In genomic region chr5:91266184-91266705, GRCh38 we compare ENCODE assay signal across 8 cellular contexts.
A peak's percentile ranks its signal among the peaks of the same experiment; 100 is the strongest.
DNase-seq lines count a peak whose midpoint lies in the region; ATAC-seq and TF ChIP-seq lines count a peak whose summit lies in the region.

No MANE protein-coding gene starts in this region.

- H3K14ac ChIP-seq in mesenchymal stem cell (ENCODE audit: low read length in 2 of 2), result no peak overlapping the region
- H3K14ac ChIP-seq in neuronal stem cell (ENCODE audit: low read length), result no peak overlapping the region

- no peak overlapping the region for H3K27ac ChIP-seq in CD4-positive, alpha-beta T cell (ENCODE audit: low read depth, low read length)
- H3K27ac ChIP-seq in mesenchymal stem cell (ENCODE audit: low read length, poor library complexity, severe bottlenecking) (no peak overlapping the region), neuronal stem cell (replicated peaks; ENCODE audit: low read length) (no peak overlapping the region)

- H3K9me3 ChIP-seq in CD4-positive, alpha-beta T cell (ENCODE audit: control insufficient read depth, low read length), result no peaks in the 10 kb centered on the region
- H3K9me3 ChIP-seq in mesenchymal stem cell (ENCODE audit: control insufficient read depth, low read length) (no peaks in the 10 kb centered on the region), neuronal stem cell (replicated peaks in 1 of 2; ENCODE audit: control insufficient read depth in 2 of 2, insufficient read depth in 1 of 2, low read depth in 1 of 2, low read length in 2 of 2) (no peaks in the 10 kb centered on the region)

- no peak overlapping the region for H2BK12ac ChIP-seq in mesenchymal stem cell (ENCODE audit: low read length in 2 of 2)
- no peak overlapping the region for H2BK12ac ChIP-seq in neuronal stem cell (ENCODE audit: low read length)

- H2AFZ ChIP-seq in mesenchymal stem cell (ENCODE audit: low read depth, low read length), result no peak overlapping the region
- H2AFZ ChIP-seq in neuronal stem cell (ENCODE audit: low read length), result no peak overlapping the region

- H2BK15ac ChIP-seq in mesenchymal stem cell (ENCODE audit: low read depth, poor library complexity, severe bottlenecking), result no peak overlapping the region
- no peak overlapping the region for H2BK15ac ChIP-seq in neuronal stem cell (ENCODE audit: low read length)

- H4K8ac ChIP-seq in mesenchymal stem cell (ENCODE audit: low read length), result no peak overlapping the region
- H4K8ac ChIP-seq in neuronal stem cell (ENCODE audit: low read depth, low read length), result no peak overlapping the region

- H3K4me3 Mint-ChIP-seq in CD4-positive, alpha-beta T cell, result no peak overlapping the region

- H3K18ac ChIP-seq in mesenchymal stem cell (ENCODE audit: low read depth in 1 of 2, low read length in 2 of 2) (no peak overlapping the region), neuronal stem cell (ENCODE audit: low read length) (no peak overlapping the region)

- no peaks in the 10 kb centered on the region for H3K36me3 Mint-ChIP-seq in CD4-positive, alpha-beta T cell (ENCODE audit: low read depth)

- CTCF ChIA-PET in CD4-positive, alpha-beta T cell (lab: Charles Lee), result interaction anchor here (1.3 to 1.4 kb wide), 2 partner anchors 40 to 118 kb away, joined by 3 read pairs; no protein-coding TSS in a partner anchor

- POLR2A ChIA-PET in CD4-positive, alpha-beta T cell (lab: Charles Lee), result interaction anchor here (1.6 to 1.9 kb wide), 2 partner anchors 45 to 114 kb away, joined by 4 to 8 read pairs; no protein-coding TSS in a partner anchor

- no peak overlapping the region for H2BK120ac ChIP-seq in mesenchymal stem cell (ENCODE audit: low read depth, low read length)
- H2BK120ac ChIP-seq in neuronal stem cell (ENCODE audit: low read depth, low read length), result no peak overlapping the region

- H3K27me3 Mint-ChIP-seq in CD4-positive, alpha-beta T cell, result no peaks in the 10 kb centered on the region

- H3K4ac ChIP-seq in mesenchymal stem cell (ENCODE audit: low read depth in 1 of 2, low read length in 2 of 2) (no peak overlapping the region), neuronal stem cell (ENCODE audit: low read length) (no peak overlapping the region)

- no peak overlapping the region for H3K9ac ChIP-seq in mesenchymal stem cell (ENCODE audit: low read length)
- no peak overlapping the region for H3K9ac ChIP-seq in neuronal stem cell (ENCODE audit: low read depth, low read length, poor library complexity)

- H3K4me1 Mint-ChIP-seq in CD4-positive, alpha-beta T cell (ENCODE audit: low read depth), result peaks cover 21% of the 10 kb centered on the region

- no peaks in the 10 kb centered on the region for H3K79me1 ChIP-seq in mesenchymal stem cell (replicated peaks; ENCODE audit: low read length, poor library complexity, severe bottlenecking)
- H3K79me1 ChIP-seq in neuronal stem cell (ENCODE audit: low read depth, low read length), result no peaks in the 10 kb centered on the region

- TF ChIP-seq CTCF in CD4-positive, alpha-beta T cell (IDR thresholded peaks at IDR 0.05), result no peak

- ATAC-seq in CD4-positive, alpha-beta T cell (ENCODE audit: poor library complexity), result peak; percentile 65
- peak; percentile 54 for ATAC-seq in GM19467 (IDR thresholded peaks at IDR 0.05; ENCODE audit: unreplicated experiment)
- peak; percentile 47 for ATAC-seq in HG03575 (IDR thresholded peaks at IDR 0.05; ENCODE audit: extremely low read depth, insufficient number of reproducible peaks, low FRiP score, unreplicated experiment)

- H3K27ac Mint-ChIP-seq in CD4-positive, alpha-beta T cell, result no peak overlapping the region

- H2BK5ac ChIP-seq in mesenchymal stem cell (ENCODE audit: low read depth, low read length, poor library complexity, severe bottlenecking) (no peak overlapping the region), neuronal stem cell (ENCODE audit: low read length) (no peak overlapping the region)

- H3K9me3 Mint-ChIP-seq in CD4-positive, alpha-beta T cell, result no peaks in the 10 kb centered on the region

- H3K27me3 ChIP-seq in CD4-positive, alpha-beta T cell (ENCODE audit: control insufficient read depth, insufficient read depth, low read length), result no peaks in the 10 kb centered on the region
- no peaks in the 10 kb centered on the region for H3K27me3 ChIP-seq in mesenchymal stem cell (ENCODE audit: control insufficient read depth in 1 of 2, insufficient read depth in 1 of 2, low read length in 2 of 2)
- H3K27me3 ChIP-seq in neuronal stem cell (ENCODE audit: control insufficient read depth in 3 of 3, insufficient read depth in 3 of 3, low read depth in 1 of 3, low read length in 3 of 3), result no peaks in the 10 kb centered on the region

- 49% methylated on average over 2 of the region's 3 CpGs for WGBS in mesenchymal stem cell
- WGBS in neuronal stem cell (ENCODE audit: extremely low coverage in 2 of 2, insufficient read length in 2 of 2, insufficient replicate concordance in 1 of 2), 2 donors, result no CpG with 5 or more reads among the region's 3 CpGs

- H3K4me2 ChIP-seq in mesenchymal stem cell (ENCODE audit: low read length, poor library complexity, severe bottlenecking) (no peak overlapping the region), neuronal stem cell (ENCODE audit: insufficient read depth, low read length, poor library complexity, severe bottlenecking) (no peak overlapping the region)

- H2AK5ac ChIP-seq in mesenchymal stem cell (ENCODE audit: low read length, severe bottlenecking), result no peak overlapping the region
- H2AK5ac ChIP-seq in neuronal stem cell (ENCODE audit: low read depth, low read length), result no peak overlapping the region

- no peak for DNase-seq in CD4-positive, alpha-beta T cell
- DNase-seq in astrocyte of the hippocampus (ENCODE audit: low read depth, low spot score) (peak; percentile 65), mesenchymal stem cell (peak; percentile 73), KG1 (lab: John Stamatoyannopoulos, UW) (no peak), HuH-7 (ENCODE audit: low spot score) (no peak), neuronal stem cell (ENCODE audit: low spot score) (no peak)

- no peak overlapping the region for H4K91ac ChIP-seq in mesenchymal stem cell (ENCODE audit: low read length)
- H4K91ac ChIP-seq in neuronal stem cell (ENCODE audit: low read depth, low read length, poor library complexity), result no peak overlapping the region

- H3K4me1 ChIP-seq in mesenchymal stem cell (ENCODE audit: control insufficient read depth, insufficient read depth, low read depth, low read length), result no peaks in the 10 kb centered on the region
- H3K4me1 ChIP-seq in neuronal stem cell (ENCODE audit: control insufficient read depth in 2 of 2, insufficient read depth in 1 of 2, low read depth in 1 of 2, low read length in 2 of 2), result no peaks in the 10 kb centered on the region

- intact Hi-C loops in CD4-positive, alpha-beta T cell (cut with DNase I, micrococcal nuclease), result loop anchor here in 1 of 2 experiments (10.0 kb wide), 1 partner anchor 49 kb away; no protein-coding TSS in a partner anchor

- H3K36me3 ChIP-seq in mesenchymal stem cell (ENCODE audit: control insufficient read depth in 1 of 2, insufficient read depth in 2 of 2, low read depth in 1 of 2, low read length in 2 of 2) (no peaks in the 10 kb centered on the region), neuronal stem cell (replicated peaks in 1 of 2; ENCODE audit: control insufficient read depth in 2 of 2, insufficient read depth in 2 of 2, low read length in 2 of 2) (no peaks in the 10 kb centered on the region)

- no peak overlapping the region for H3K23ac ChIP-seq in mesenchymal stem cell (ENCODE audit: low read length in 2 of 2)
- H3K23ac ChIP-seq in neuronal stem cell (ENCODE audit: low read depth, low read length, poor library complexity), result no peak overlapping the region

- H3K4me3 ChIP-seq in mesenchymal stem cell (ENCODE audit: insufficient read depth in 1 of 2, low read depth in 1 of 2, low read length in 2 of 2), result no peak overlapping the region
- no peak overlapping the region for H3K4me3 ChIP-seq in neuronal stem cell (ENCODE audit: low read length in 2 of 2)

Comparison
In these comparisons a context has a peak if more than half of its experiments do, and no peak if none do; other contexts are left out.
1. DNase-seq: peak in astrocyte of the hippocampus (single experiment) and mesenchymal stem cell (single experiment); none in CD4-positive, alpha-beta T cell (0 of 10), KG1 (single experiment), HuH-7 (single experiment) and neuronal stem cell (single experiment).
2. Peak in every context shown above with its lines, with median percentiles within 50 percentile points of each other: ATAC-seq.